10 cellular contexts compared by ENCODE assay signal in genomic region chr4:98828801-98829200, GRCh38.
DNase-seq lines count a peak whose midpoint lies in the region; ATAC-seq and TF ChIP-seq lines count a peak whose summit lies in the region.
"Had no signal": no experiment of that assay in that cellular context is flagged by ENCODE, and none has a peak within 500 bp of the region (broad histone marks: within the 10 kb centered on the region; RNA-seq: fewer than 3 reads in every experiment).

No MANE protein-coding gene starts in this region.

- no peak overlapping the region for H3K4me3 Mint-ChIP-seq in central memory CD8-positive, alpha-beta T cell

- no peaks in the 10 kb centered on the region for H3K36me3 Mint-ChIP-seq in central memory CD8-positive, alpha-beta T cell (ENCODE audit: insufficient read depth)

- DNase-seq in DMS53 (lab: John Stamatoyannopoulos, UW): peak; percentile 16
- no peak for DNase-seq in DMS53 treated with DMSO at 0.1 percent for 48 hours (lab: John Stamatoyannopoulos, UW; ENCODE audit: unreplicated experiment)
- peak in 3 of 5 donors; percentile 1 to 16 (median 5) for DNase-seq in T-helper 1 cell
- DNase-seq in central memory CD8-positive, alpha-beta T cell (ENCODE audit: low spot score in 2 of 2): no peak
- DNase-seq in stimulated activated CD4-positive, alpha-beta T cell treated with anti-CD3 and anti-CD28 coated beads, TNF-alpha, amount 100 ng/mL, for 48 hours (ENCODE audit: low read depth in 3 of 3): peak in 2 of 3 donors; percentile 2 to 8
- DNase-seq: posterior cingulate gyrus had no signal

- peak overlapping the region; percentile 81 for H3K27ac Mint-ChIP-seq in central memory CD8-positive, alpha-beta T cell (ENCODE audit: low read depth)

- TF ChIP-seq POLR2A in GM18505 (IDR thresholded peaks at IDR 0.05; ENCODE audit: borderline replicate concordance, extremely low read depth, insufficient read depth, insufficient read length): no peak

- no peaks in the 10 kb centered on the region for H3K9me3 Mint-ChIP-seq in central memory CD8-positive, alpha-beta T cell

- H3K27me3 Mint-ChIP-seq in central memory CD8-positive, alpha-beta T cell: no peaks in the 10 kb centered on the region

- ATAC-seq in central memory CD8-positive, alpha-beta T cell (replicated peaks; ENCODE audit: extremely low read depth, poor library complexity, severe bottlenecking): no peak
- no peak for ATAC-seq in GM18505 (IDR thresholded peaks at IDR 0.05; ENCODE audit: unreplicated experiment)
- ATAC-seq in GM21381 (IDR thresholded peaks at IDR 0.05; ENCODE audit: unreplicated experiment): no peak
- no peak for ATAC-seq in HG03025 (IDR thresholded peaks at IDR 0.05; ENCODE audit: low FRiP score, unreplicated experiment)
- ATAC-seq: esophagus mucosa had no signal

- H3K4me1 Mint-ChIP-seq in central memory CD8-positive, alpha-beta T cell: peaks cover 13% of the 10 kb centered on the region

Comparison
In these comparisons a context has a peak if more than half of its experiments do, and no peak if none do; other contexts are left out.
1. DNase-seq: peak in DMS53 (single experiment), T-helper 1 cell (3 of 5) and stimulated activated CD4-positive, alpha-beta T cell treated with anti-CD3 and anti-CD28 coated beads, TNF-alpha, amount 100 ng/mL, for 48 hours (2 of 3); none in DMS53 treated with DMSO at 0.1 percent for 48 hours (single experiment) and central memory CD8-positive, alpha-beta T cell (0 of 2).